8 cellular contexts compared by ENCODE assay signal in genomic region chr10:70880077-70880534, GRCh38. TPM values are rescaled to one million over a fixed set of nuclear protein-coding genes. Genes with fewer than 3 reads are reported as not detected.
DNase-seq lines count a peak whose midpoint lies in the region; ATAC-seq and TF ChIP-seq lines count a peak whose summit lies in the region.

No MANE protein-coding gene starts in this region.

- H3K27me3 ChIP-seq in PC-3 (ENCODE audit: low read length) (no peaks in the 10 kb centered on the region), neural progenitor cell (no peaks in the 10 kb centered on the region)

- TF ChIP-seq CTCF in PC-3 (conservative IDR thresholded peaks at IDR 0.05; ENCODE audit: low read depth, low read length) (peak; percentile 100), neural progenitor cell (IDR thresholded peaks at IDR 0.05) (peak; percentile 89)

- H3K36me3 ChIP-seq in PC-3 (ENCODE audit: low read depth, low read length) = peaks cover 51% of the 10 kb centered on the region
- H3K36me3 ChIP-seq in neural progenitor cell = peaks cover 2% of the 10 kb centered on the region

- ATAC-seq in Right ventricle myocardium inferior (peak; percentile 67), PC-3 (peak; percentile 91)
- ATAC-seq in stimulated activated naive CD8-positive, alpha-beta T cell treated with anti-CD3 and anti-CD28 coated beads, Interleukin-15, amount 100 ng/mL, for 72 hours = peak; percentile 96

- H4K20me1 ChIP-seq in PC-3 (ENCODE audit: low read length) = no peaks in the 10 kb centered on the region
- no peaks in the 10 kb centered on the region for H4K20me1 ChIP-seq in neural progenitor cell (ENCODE audit: low read depth)

- CTCF ChIA-PET in PC-3 (lab: Charles Lee) = no interaction called here

- no peak overlapping the region for H3K4me3 ChIP-seq in Jurkat, Clone E6-1 (ENCODE audit: low read length)
- H3K4me3 ChIP-seq in PC-3 (ENCODE audit: low read length) = no peak overlapping the region
- no peak overlapping the region for H3K4me3 ChIP-seq in neural progenitor cell

- intact Hi-C loops in Right ventricle myocardium inferior (cut with DNase I) = loop anchor here (1.0 to 10.0 kb wide), 4 partner anchors 65 to 415 kb away; partner anchors contain the start of gene SGPL1
- intact Hi-C loops in cardiac septum (cut with DNase I) = loop anchor here (1.0 to 10.0 kb wide), 3 partner anchors 65 to 328 kb away; partner anchors contain the start of genes ADAMTS14 and SGPL1
- intact Hi-C loops in PC-3 (cut with micrococcal nuclease) = loop anchor here (1.0 to 2.0 kb wide), 8 partner anchors 13 to 417 kb away; no protein-coding TSS in a partner anchor

- H2AFZ ChIP-seq in PC-3 (ENCODE audit: low read length) (no peak overlapping the region), neural progenitor cell (replicated peaks) (no peak overlapping the region)

- no peaks in the 10 kb centered on the region for H3K9me3 Mint-ChIP-seq in activated T-cell treated with anti-CD3 and anti-CD28 coated beads, Interleukin-2, amount 50 U/mL, for 24 hours
- no peaks in the 10 kb centered on the region for H3K9me3 Mint-ChIP-seq in neural progenitor cell
- H3K9me3 Mint-ChIP-seq in stimulated activated naive CD8-positive, alpha-beta T cell treated with anti-CD3 and anti-CD28 coated beads, Interleukin-15, amount 100 ng/mL, for 72 hours = no peaks in the 10 kb centered on the region

- H3K27me3 Mint-ChIP-seq in activated T-cell treated with anti-CD3 and anti-CD28 coated beads, Interleukin-2, amount 50 U/mL, for 24 hours = no peaks in the 10 kb centered on the region
- no peaks in the 10 kb centered on the region for H3K27me3 Mint-ChIP-seq in neural progenitor cell (ENCODE audit: insufficient read depth, low read depth)
- no peaks in the 10 kb centered on the region for H3K27me3 Mint-ChIP-seq in stimulated activated naive CD8-positive, alpha-beta T cell treated with anti-CD3 and anti-CD28 coated beads, Interleukin-15, amount 100 ng/mL, for 72 hours

- H3K4me1 ChIP-seq in PC-3 (ENCODE audit: insufficient read depth, low read length) = peaks cover 16% of the 10 kb centered on the region
- no peaks in the 10 kb centered on the region for H3K4me1 ChIP-seq in neural progenitor cell

- peak overlapping the region; percentile 60 for H3K27ac Mint-ChIP-seq in activated T-cell treated with anti-CD3 and anti-CD28 coated beads, Interleukin-2, amount 50 U/mL, for 24 hours
- no peak overlapping the region for H3K27ac Mint-ChIP-seq in neural progenitor cell
- H3K27ac Mint-ChIP-seq in stimulated activated naive CD8-positive, alpha-beta T cell treated with anti-CD3 and anti-CD28 coated beads, Interleukin-15, amount 100 ng/mL, for 72 hours = no peak overlapping the region

- H3K9me3 ChIP-seq in PC-3 (ENCODE audit: low read length) (no peaks in the 10 kb centered on the region), neural progenitor cell (ENCODE audit: low read depth) (no peaks in the 10 kb centered on the region)

- H3K4me1 Mint-ChIP-seq in activated T-cell treated with anti-CD3 and anti-CD28 coated beads, Interleukin-2, amount 50 U/mL, for 24 hours (ENCODE audit: low read depth) = peaks cover 8% of the 10 kb centered on the region
- H3K4me1 Mint-ChIP-seq in neural progenitor cell = no peaks in the 10 kb centered on the region
- H3K4me1 Mint-ChIP-seq in stimulated activated naive CD8-positive, alpha-beta T cell treated with anti-CD3 and anti-CD28 coated beads, Interleukin-15, amount 100 ng/mL, for 72 hours = peaks cover 5% of the 10 kb centered on the region

- H3K9ac ChIP-seq in PC-3 (ENCODE audit: low read length) = no peak overlapping the region
- no peak overlapping the region for H3K9ac ChIP-seq in neural progenitor cell

- no peaks in the 10 kb centered on the region for H3K9me2 ChIP-seq in PC-3 (replicated peaks; ENCODE audit: low read length)

- peaks cover 92% of the 10 kb centered on the region for H3K36me3 Mint-ChIP-seq in activated T-cell treated with anti-CD3 and anti-CD28 coated beads, Interleukin-2, amount 50 U/mL, for 24 hours (ENCODE audit: low read depth)
- H3K36me3 Mint-ChIP-seq in neural progenitor cell = peaks cover 26% of the 10 kb centered on the region

- H3K27ac ChIP-seq in PC-3 (ENCODE audit: low read length) = no peak overlapping the region
- no peak overlapping the region for H3K27ac ChIP-seq in neural progenitor cell

- POLR2A ChIA-PET in PC-3 (lab: Charles Lee; ENCODE audit: unreplicated experiment) = no interaction called here

- no TSS peak for BruUV-seq in PC-3 (replicated peaks; lab: Mats Ljungman, UMichigan)

- H3K4me3 Mint-ChIP-seq in activated T-cell treated with anti-CD3 and anti-CD28 coated beads, Interleukin-2, amount 50 U/mL, for 24 hours = no peak overlapping the region
- no peak overlapping the region for H3K4me3 Mint-ChIP-seq in neural progenitor cell
- no peak overlapping the region for H3K4me3 Mint-ChIP-seq in stimulated activated naive CD8-positive, alpha-beta T cell treated with anti-CD3 and anti-CD28 coated beads, Interleukin-15, amount 100 ng/mL, for 72 hours

- peak; percentile 79 for DNase-seq in Right ventricle myocardium inferior (ENCODE audit: missing footprints)
- DNase-seq in cardiac septum (ENCODE audit: low spot score) = no peak
- DNase-seq in Jurkat, Clone E6-1 (ENCODE audit: low read depth, low spot score) = peak; percentile 78
- peak; percentile 95 for DNase-seq in PC-3
- DNase-seq in activated T-cell treated with anti-CD3 and anti-CD28 coated beads, Interleukin-2, amount 50 U/mL, for 24 hours = peak; percentile 76
- DNase-seq in fibroblast of gingiva (ENCODE audit: low read depth) = peak; percentile 68
- DNase-seq in neural progenitor cell (ENCODE audit: low spot score) = peak; percentile 84
- DNase-seq in stimulated activated naive CD8-positive, alpha-beta T cell treated with anti-CD3 and anti-CD28 coated beads, Interleukin-15, amount 100 ng/mL, for 72 hours = peak; percentile 68 to 78

- H3K79me2 ChIP-seq in PC-3 (ENCODE audit: low read length) (no peaks in the 10 kb centered on the region), neural progenitor cell (ENCODE audit: low read depth) (no peaks in the 10 kb centered on the region)

- H3K4me2 ChIP-seq in PC-3 (ENCODE audit: low read length) (no peak overlapping the region), neural progenitor cell (no peak overlapping the region)

- H3F3A ChIP-seq in PC-3 (ENCODE audit: low read length, unreplicated experiment) (no peaks in the 10 kb centered on the region), neural progenitor cell (ENCODE audit: low read depth) (no peaks in the 10 kb centered on the region)

RNA-seq across cellular contexts. Expression of gene PCBD1, which starts 8.3 kb away (rescaled TPM):
- total RNA-seq in Right ventricle myocardium inferior (155 TPM), cardiac septum (121 TPM), PC-3 (2014; rRNA removed) (277 and 283 TPM in 2 replicates), neural progenitor cell (ENCODE audit: low replicate concordance) (34.6 and 43.9 TPM in 2 replicates)
- polyA plus RNA-seq in Jurkat, Clone E6-1 (2012; ENCODE audit: insufficient read depth, insufficient read length) = 48.6 TPM
